8 cellular contexts compared by ENCODE assay signal in the genomic region with DNA sequence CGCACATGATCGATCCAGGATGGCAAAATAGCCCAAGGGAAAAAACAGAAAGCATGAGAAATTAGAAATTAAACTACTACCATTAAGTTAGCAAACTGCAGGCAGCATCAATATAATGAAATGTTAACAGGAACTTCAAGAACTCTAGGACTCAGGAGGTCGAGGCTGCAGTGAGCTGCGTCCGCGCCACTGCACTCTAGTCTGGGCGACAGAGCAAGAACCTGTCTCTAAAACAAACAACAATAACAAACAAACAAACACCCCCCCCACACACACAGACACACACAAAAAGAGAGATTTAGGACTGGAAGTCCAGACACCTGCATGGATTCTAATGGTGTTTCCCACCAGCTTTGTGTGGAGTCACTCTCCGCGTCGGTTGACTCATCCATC. TPM values are rescaled to one million over a fixed set of nuclear protein-coding genes. Genes with fewer than 3 reads are reported as not detected.
DNase-seq lines count a peak whose midpoint lies in the region; ATAC-seq and TF ChIP-seq lines count a peak whose summit lies in the region.

No MANE protein-coding gene starts in this region.

- intact Hi-C loops in CD4-positive, alpha-beta T cell (cut with DNase I, micrococcal nuclease) = loop anchor here (2.0 to 5.0 kb wide), 6 partner anchors 27 to 186 kb away; a partner anchor contains a TSS

- H3K9ac ChIP-seq in OCI-LY1 (ENCODE audit: low read length) (peak overlapping the region; percentile 95), endocrine pancreas (ENCODE audit: control insufficient read depth, insufficient read depth, low read length) (no peak overlapping the region)

- no peaks in the 10 kb centered on the region for H3K9me3 ChIP-seq in CD4-positive, alpha-beta T cell (ENCODE audit: control insufficient read depth, low read length)
- H3K9me3 ChIP-seq in OCI-LY1 (ENCODE audit: low read length) (peaks cover 8% of the 10 kb centered on the region; the same call in 1 of the 2 replicates), endocrine pancreas (ENCODE audit: control insufficient read depth, low read length) (no peaks in the 10 kb centered on the region), neutrophil (no peaks in the 10 kb centered on the region)

- peaks cover 2% of the 10 kb centered on the region; the same call in 1 of the 2 replicates for H3F3A ChIP-seq in OCI-LY1 (ENCODE audit: insufficient read depth, low read length)

- H4K20me1 ChIP-seq in OCI-LY1 (ENCODE audit: insufficient read depth, low read length) = no peaks in the 10 kb centered on the region

- H3K27ac ChIP-seq in CD4-positive, alpha-beta T cell (ENCODE audit: low read depth, low read length) = peak overlapping the region; percentile 88
- H3K27ac ChIP-seq in OCI-LY1 (ENCODE audit: low read depth, low read length, poor library complexity, severe bottlenecking) (peak overlapping the region; percentile 65), neutrophil (peak overlapping the region; percentile 92)

- no peak for TF ChIP-seq CTCF in CD4-positive, alpha-beta T cell (IDR thresholded peaks at IDR 0.05)
- no peak for TF ChIP-seq CTCF in OCI-LY1 (IDR thresholded peaks at IDR 0.05; ENCODE audit: low read length)
- no peak for TF ChIP-seq CTCF in neutrophil (IDR thresholded peaks at IDR 0.05)

- peaks cover 41% of the 10 kb centered on the region for H3K4me1 ChIP-seq in OCI-LY1 (ENCODE audit: insufficient read depth, low read length, severe bottlenecking)
- no peaks in the 10 kb centered on the region for H3K4me1 ChIP-seq in endocrine pancreas (ENCODE audit: control insufficient read depth, insufficient read depth, low read length)
- H3K4me1 ChIP-seq in neutrophil (ENCODE audit: control insufficient read depth in 1 of 2, insufficient read depth in 1 of 2, low read depth in 1 of 2, low read length in 1 of 2) = peaks cover 30 to 31% of the 10 kb centered on the region in 2 experiments

- H3K9me2 ChIP-seq in OCI-LY1 (ENCODE audit: low read depth, low read length) = no peaks in the 10 kb centered on the region

- H3K4me3 Mint-ChIP-seq in CD4-positive, alpha-beta T cell = peak overlapping the region; percentile 96

- no peaks in the 10 kb centered on the region for H3K9me3 Mint-ChIP-seq in CD4-positive, alpha-beta T cell

- H3K4me1 Mint-ChIP-seq in CD4-positive, alpha-beta T cell (ENCODE audit: low read depth) = peaks cover 50% of the 10 kb centered on the region

- POLR2A ChIA-PET in CD4-positive, alpha-beta T cell (lab: Charles Lee) = interaction anchor here (0.8 to 4.5 kb wide), 6 partner anchors 12 to 34 kb away, joined by 3 to 25 read pairs (median 8); a partner anchor contains a TSS

- peak overlapping the region; percentile 84 for H3K4me2 ChIP-seq in OCI-LY1 (ENCODE audit: low read length)

- H3K36me3 ChIP-seq in OCI-LY1 (ENCODE audit: insufficient read depth, low read length) (peaks cover 25% of the 10 kb centered on the region), endocrine pancreas (ENCODE audit: control insufficient read depth, insufficient read depth, low read length) (no peaks in the 10 kb centered on the region), neutrophil (no peaks in the 10 kb centered on the region)

- H3K4me3 ChIP-seq in OCI-LY1 (ENCODE audit: low read depth, low read length, poor library complexity, severe bottlenecking) (peak overlapping the region; percentile 92), endocrine pancreas (ENCODE audit: control insufficient read depth, insufficient read depth, low read length) (peak overlapping the region; percentile 62), neutrophil (ENCODE audit: low read depth in 1 of 2, low read length in 1 of 2) (peak overlapping the region; percentile 92 to 98)

- CTCF ChIA-PET in CD4-positive, alpha-beta T cell (lab: Charles Lee) = interaction anchor here (0.6 to 1.5 kb wide), 3 partner anchors 16 to 89 kb away, joined by 3 to 8 read pairs (median 5); a partner anchor contains a TSS

- H2AFZ ChIP-seq in OCI-LY1 (ENCODE audit: low read length) = peak overlapping the region; percentile 90

- DNase-seq in CD4-positive, alpha-beta T cell = no peak
- DNase-seq in AG08395 (ENCODE audit: low spot score) (no peak), medulla oblongata (ENCODE audit: extremely low spot score) (no peak), NCI-H1436 treated with DMSO at 0.1 percent for 48 hours (lab: John Stamatoyannopoulos, UW) (no peak), NCI-H526 (lab: John Stamatoyannopoulos, UW) (no peak)

- H3K27me3 Mint-ChIP-seq in CD4-positive, alpha-beta T cell = no peaks in the 10 kb centered on the region

- H3K27ac Mint-ChIP-seq in CD4-positive, alpha-beta T cell = peak overlapping the region; percentile 89

- H3K79me2 ChIP-seq in OCI-LY1 (ENCODE audit: insufficient read depth, low read length) = peaks cover 9% of the 10 kb centered on the region

- H3K27me3 ChIP-seq in CD4-positive, alpha-beta T cell (ENCODE audit: control insufficient read depth, insufficient read depth, low read length) = no peaks in the 10 kb centered on the region
- H3K27me3 ChIP-seq in OCI-LY1 (ENCODE audit: insufficient read depth, low read length) (no peaks in the 10 kb centered on the region), endocrine pancreas (ENCODE audit: control insufficient read depth, insufficient read depth, low read length) (no peaks in the 10 kb centered on the region), neutrophil (no peaks in the 10 kb centered on the region)

- peaks cover 26% of the 10 kb centered on the region for H3K36me3 Mint-ChIP-seq in CD4-positive, alpha-beta T cell (ENCODE audit: low read depth)

- no peak for ATAC-seq in CD4-positive, alpha-beta T cell (ENCODE audit: poor library complexity)

RNA-seq across cellular contexts. Expression of a gene that starts 0.5 kb away (rescaled TPM):
- total RNA-seq in CD4-positive, alpha-beta T cell = 10 to 100 TPM; 25.4 to 25.9 TPM

RNA-seq across cellular contexts. Expression of a gene that starts 16.4 kb away (rescaled TPM):
- 1 to 10 TPM; 5.4 to 6.5 TPM for total RNA-seq in CD4-positive, alpha-beta T cell

RNA-seq across cellular contexts. Expression of a gene that starts 26.3 kb away (rescaled TPM):
- 100 to 1,000 TPM; 186 to 187 TPM for total RNA-seq in CD4-positive, alpha-beta T cell

RNA-seq across cellular contexts. Expression of a gene that starts 38.8 kb away (rescaled TPM):
- 1 to 10 TPM in 1 of 2 experiments, under 1 TPM in 1; 0.80 to 1.2 TPM for total RNA-seq in CD4-positive, alpha-beta T cell

RNA-seq across cellular contexts. Expression of a gene that starts 51.0 kb away (rescaled TPM):
- total RNA-seq in CD4-positive, alpha-beta T cell = 1 to 10 TPM; 3.4 to 3.5 TPM
